ENCODE assay signal across 13 cellular contexts in the genomic region with DNA sequence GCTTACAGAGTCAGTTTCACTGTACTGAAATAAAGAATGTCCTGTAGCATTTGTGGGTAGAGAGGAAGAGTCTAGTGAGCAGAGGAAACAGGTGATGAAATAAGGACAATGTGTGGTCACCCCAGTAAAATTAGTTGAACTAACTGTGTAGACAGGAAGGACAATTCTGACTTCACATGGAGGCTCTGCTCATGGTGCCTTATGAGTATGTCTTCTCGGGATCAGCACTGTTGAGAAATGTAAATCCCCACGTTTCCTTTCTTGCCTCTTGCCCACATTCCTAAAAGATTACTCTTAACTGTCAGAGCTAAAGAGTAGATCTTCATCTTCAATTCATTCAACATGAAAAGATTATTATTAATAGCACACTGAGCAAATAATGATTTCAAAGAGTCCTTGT.
DNase-seq lines count a peak whose midpoint lies in the region; ATAC-seq, FAIRE-seq and TF ChIP-seq lines count a peak whose summit lies in the region.
"Had no signal": no experiment of that assay in that cellular context is flagged by ENCODE, and none has a peak within 500 bp of the region (broad histone marks: within the 10 kb centered on the region; RNA-seq: fewer than 3 reads in every experiment).

No MANE protein-coding gene starts in this region.

- ATAC-seq in SK-N-SH treated with all-trans-retinoic acid at 6 μM for 48 hours = peak; percentile 69
- ATAC-seq: activated CD8-positive, alpha-beta memory T cell treated with anti-CD3 and anti-CD28 coated beads, Interleukin-2, amount 10 ng/mL, durations not matched to agents 7 days and 5 days had no signal

- POLR2A ChIA-PET in MCF 10A (lab: Yijun Ruan, JAX) = interaction anchor here (0.5 to 3.8 kb wide), 4 partner anchors 20 to 183 kb away, joined by 3 to 60 read pairs (median 10); a partner anchor contains a TSS

- TF ChIP-seq POLR2A in breast epithelium (IDR thresholded peaks at IDR 0.05) (no peak), sigmoid colon (IDR thresholded peaks at IDR 0.05) (no peak)

- H3K4me1 ChIP-seq in breast epithelium = no peaks in the 10 kb centered on the region
- H3K4me1 ChIP-seq in sigmoid colon = peaks cover 0 to 13% (median 8%) of the 10 kb centered on the region in 4 donors
- H3K4me1 ChIP-seq: prostate gland had no signal

- peak; percentile 32 for FAIRE-seq in urothelium cell line (lab: Jason Lieb, UNC)

- H3K4me3 ChIP-seq in breast epithelium (no peak overlapping the region), foreskin fibroblast (ENCODE audit: low read depth in 1 of 2, low read length in 2 of 2) (no peak overlapping the region), sigmoid colon (no peak overlapping the region)
- H3K4me3 ChIP-seq: PC-9, prostate gland had no signal

- H3K27ac Mint-ChIP-seq in MCF 10A (ENCODE audit: low read depth, unreplicated experiment) = peak overlapping the region; percentile 87
- H3K27ac Mint-ChIP-seq: activated CD8-positive, alpha-beta memory T cell treated with anti-CD3 and anti-CD28 coated beads, Interleukin-2, amount 10 ng/mL, durations not matched to agents 7 days and 5 days had no signal

- H3K27me3 ChIP-seq in breast epithelium (no peaks in the 10 kb centered on the region), sigmoid colon (no peaks in the 10 kb centered on the region)

- no TSS peak for BruUV-seq in MCF 10A (replicated peaks; lab: Mats Ljungman, UMichigan)

- H3K4me3 Mint-ChIP-seq in MCF 10A (ENCODE audit: unreplicated experiment) = no peak overlapping the region
- H3K4me3 Mint-ChIP-seq: activated CD8-positive, alpha-beta memory T cell treated with anti-CD3 and anti-CD28 coated beads, Interleukin-2, amount 10 ng/mL, durations not matched to agents 7 days and 5 days; central memory CD8-positive, alpha-beta T cell had no signal

- H3K4me1 Mint-ChIP-seq in MCF 10A (ENCODE audit: insufficient read depth, unreplicated experiment) = peaks cover 40% of the 10 kb centered on the region
- H3K4me1 Mint-ChIP-seq: activated CD8-positive, alpha-beta memory T cell treated with anti-CD3 and anti-CD28 coated beads, Interleukin-2, amount 10 ng/mL, durations not matched to agents 7 days and 5 days; central memory CD8-positive, alpha-beta T cell had no signal

- no peak for TF ChIP-seq EP300 in sigmoid colon (IDR thresholded peaks at IDR 0.05)

- no peaks in the 10 kb centered on the region for H3K27me3 Mint-ChIP-seq in MCF 10A (ENCODE audit: insufficient read depth, unreplicated experiment)
- H3K27me3 Mint-ChIP-seq: activated CD8-positive, alpha-beta memory T cell treated with anti-CD3 and anti-CD28 coated beads, Interleukin-2, amount 10 ng/mL, durations not matched to agents 7 days and 5 days; central memory CD8-positive, alpha-beta T cell had no signal

- WGBS in sigmoid colon, 2 donors = 40 to 49% methylated on average over 2 of the region's 2 CpGs

- no peak for TF ChIP-seq CTCF in MCF 10A (IDR thresholded peaks at IDR 0.05; ENCODE audit: unreplicated experiment)
- no peak for TF ChIP-seq CTCF in breast epithelium (IDR thresholded peaks at IDR 0.05)
- no peak for TF ChIP-seq CTCF in foreskin fibroblast (IDR thresholded peaks at IDR 0.05; ENCODE audit: low read depth, low read length)
- no peak for TF ChIP-seq CTCF in sigmoid colon (IDR thresholded peaks at IDR 0.05)

- H3K27ac ChIP-seq in breast epithelium (peak overlapping the region in 1 of 2 donors; percentile 1), sigmoid colon (no peak overlapping the region)
- H3K27ac ChIP-seq: PC-9, prostate gland had no signal

- no peaks in the 10 kb centered on the region for H3K36me3 ChIP-seq in breast epithelium
- H3K36me3 ChIP-seq in sigmoid colon = no peaks in the 10 kb centered on the region
- H3K36me3 ChIP-seq: prostate gland had no signal

- DNase-seq in MCF 10A (ENCODE audit: unreplicated experiment) (peak; percentile 75), breast epithelium (ENCODE audit: low spot score in 2 of 2) (no peak), foreskin fibroblast (peak; percentile 72 to 82), urothelium cell line (ENCODE audit: low spot score) (peak; percentile 38), sigmoid colon (no peak), NCI-H1105 treated with DMSO at 0.1 percent for 48 hours (lab: John Stamatoyannopoulos, UW) (no peak), T-helper 2 cell (no peak)
- DNase-seq: activated CD8-positive, alpha-beta memory T cell treated with anti-CD3 and anti-CD28 coated beads, Interleukin-2, amount 10 ng/mL, durations not matched to agents 7 days and 5 days; NCI-H1105 had no signal

- intact Hi-C loops in MCF 10A (cut with micrococcal nuclease) (loop anchor here (10.0 kb wide), 2 partner anchors 182 to 222 kb away; no protein-coding TSS in a partner anchor), breast epithelium (cut with DNase I; ENCODE audit: low total_unique reads) (no loop called here), sigmoid colon (cut with DNase I) (no loop called here)

- H3K9me3 ChIP-seq in breast epithelium = no peaks in the 10 kb centered on the region
- H3K9me3 ChIP-seq in sigmoid colon = no peaks in the 10 kb centered on the region
- H3K9me3 ChIP-seq: prostate gland had no signal

- CTCF ChIA-PET in MCF 10A (lab: Yijun Ruan, JAX) = no interaction called here

- H3K9me3 Mint-ChIP-seq in MCF 10A (ENCODE audit: unreplicated experiment) = no peaks in the 10 kb centered on the region

- H3K36me3 Mint-ChIP-seq in MCF 10A (ENCODE audit: insufficient read depth, unreplicated experiment) = no peaks in the 10 kb centered on the region
- H3K36me3 Mint-ChIP-seq: activated CD8-positive, alpha-beta memory T cell treated with anti-CD3 and anti-CD28 coated beads, Interleukin-2, amount 10 ng/mL, durations not matched to agents 7 days and 5 days had no signal

TF ChIP-seq in SK-N-SH treated with all-trans-retinoic acid at 6 μM for 48 hours, 23 proteins besides CTCF, POLR2A, EP300 and RAD21 (continues in another document):
- TF ChIP-seq ZNF70 (CRISPR knock-in tag; IDR thresholded peaks at IDR 0.05) = no peak
- TF ChIP-seq ZFP30 (CRISPR knock-in tag; IDR thresholded peaks at IDR 0.05) = no peak
- TF ChIP-seq, protein P1, sequence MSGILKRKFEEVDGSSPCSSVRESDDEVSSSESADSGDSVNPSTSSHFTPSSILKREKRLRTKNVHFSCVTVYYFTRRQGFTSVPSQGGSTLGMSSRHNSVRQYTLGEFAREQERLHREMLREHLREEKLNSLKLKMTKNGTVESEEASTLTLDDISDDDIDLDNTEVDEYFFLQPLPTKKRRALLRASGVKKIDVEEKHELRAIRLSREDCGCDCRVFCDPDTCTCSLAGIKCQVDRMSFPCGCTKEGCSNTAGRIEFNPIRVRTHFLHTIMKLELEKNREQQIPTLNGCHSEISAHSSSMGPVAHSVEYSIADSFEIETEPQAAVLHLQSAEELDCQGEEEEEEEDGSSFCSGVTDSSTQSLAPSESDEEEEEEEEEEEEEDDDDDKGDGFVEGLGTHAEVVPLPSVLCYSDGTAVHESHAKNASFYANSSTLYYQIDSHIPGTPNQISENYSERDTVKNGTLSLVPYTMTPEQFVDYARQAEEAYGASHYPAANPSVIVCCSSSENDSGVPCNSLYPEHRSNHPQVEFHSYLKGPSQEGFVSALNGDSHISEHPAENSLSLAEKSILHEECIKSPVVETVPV (CRISPR knock-in tag; IDR thresholded peaks at IDR 0.05) = no peak
- TF ChIP-seq, protein P2, sequence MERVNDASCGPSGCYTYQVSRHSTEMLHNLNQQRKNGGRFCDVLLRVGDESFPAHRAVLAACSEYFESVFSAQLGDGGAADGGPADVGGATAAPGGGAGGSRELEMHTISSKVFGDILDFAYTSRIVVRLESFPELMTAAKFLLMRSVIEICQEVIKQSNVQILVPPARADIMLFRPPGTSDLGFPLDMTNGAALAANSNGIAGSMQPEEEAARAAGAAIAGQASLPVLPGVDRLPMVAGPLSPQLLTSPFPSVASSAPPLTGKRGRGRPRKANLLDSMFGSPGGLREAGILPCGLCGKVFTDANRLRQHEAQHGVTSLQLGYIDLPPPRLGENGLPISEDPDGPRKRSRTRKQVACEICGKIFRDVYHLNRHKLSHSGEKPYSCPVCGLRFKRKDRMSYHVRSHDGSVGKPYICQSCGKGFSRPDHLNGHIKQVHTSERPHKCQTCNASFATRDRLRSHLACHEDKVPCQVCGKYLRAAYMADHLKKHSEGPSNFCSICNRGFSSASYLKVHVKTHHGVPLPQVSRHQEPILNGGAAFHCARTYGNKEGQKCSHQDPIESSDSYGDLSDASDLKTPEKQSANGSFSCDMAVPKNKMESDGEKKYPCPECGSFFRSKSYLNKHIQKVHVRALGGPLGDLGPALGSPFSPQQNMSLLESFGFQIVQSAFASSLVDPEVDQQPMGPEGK (CRISPR knock-in tag; IDR thresholded peaks at IDR 0.05; ENCODE audit: borderline replicate concordance) = no peak
- no peak for TF ChIP-seq ESRRG (CRISPR knock-in tag; IDR thresholded peaks at IDR 0.05)
- no peak for TF ChIP-seq ZNF565 (CRISPR knock-in tag; conservative IDR thresholded peaks at IDR 0.05; ENCODE audit: low read depth)
- no peak for TF ChIP-seq TOX (CRISPR knock-in tag; IDR thresholded peaks at IDR 0.05; ENCODE audit: borderline replicate concordance)
- no peak for TF ChIP-seq RARB (CRISPR knock-in tag; IDR thresholded peaks at IDR 0.05)
- TF ChIP-seq, protein P3, sequence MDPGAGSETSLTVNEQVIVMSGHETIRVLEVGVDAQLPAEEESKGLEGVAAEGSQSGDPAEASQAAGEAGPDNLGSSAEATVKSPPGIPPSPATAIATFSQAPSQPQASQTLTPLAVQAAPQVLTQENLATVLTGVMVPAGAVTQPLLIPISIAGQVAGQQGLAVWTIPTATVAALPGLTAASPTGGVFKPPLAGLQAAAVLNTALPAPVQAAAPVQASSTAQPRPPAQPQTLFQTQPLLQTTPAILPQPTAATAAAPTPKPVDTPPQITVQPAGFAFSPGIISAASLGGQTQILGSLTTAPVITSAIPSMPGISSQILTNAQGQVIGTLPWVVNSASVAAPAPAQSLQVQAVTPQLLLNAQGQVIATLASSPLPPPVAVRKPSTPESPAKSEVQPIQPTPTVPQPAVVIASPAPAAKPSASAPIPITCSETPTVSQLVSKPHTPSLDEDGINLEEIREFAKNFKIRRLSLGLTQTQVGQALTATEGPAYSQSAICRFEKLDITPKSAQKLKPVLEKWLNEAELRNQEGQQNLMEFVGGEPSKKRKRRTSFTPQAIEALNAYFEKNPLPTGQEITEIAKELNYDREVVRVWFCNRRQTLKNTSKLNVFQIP (CRISPR knock-in tag; IDR thresholded peaks at IDR 0.05; ENCODE audit: borderline replicate concordance, low read depth) = no peak
- TF ChIP-seq SNAI2 (CRISPR knock-in tag; IDR thresholded peaks at IDR 0.05) = no peak
- TF ChIP-seq ZC3H10 (CRISPR knock-in tag; IDR thresholded peaks at IDR 0.05) = no peak
- no peak for TF ChIP-seq TCF4 (CRISPR knock-in tag; IDR thresholded peaks at IDR 0.05; ENCODE audit: borderline replicate concordance)
- no peak for TF ChIP-seq ISL1 (CRISPR knock-in tag; IDR thresholded peaks at IDR 0.05)
- TF ChIP-seq ZFP3 (CRISPR knock-in tag; IDR thresholded peaks at IDR 0.05) = no peak
- no peak for TF ChIP-seq ZNF8 (CRISPR knock-in tag; IDR thresholded peaks at IDR 0.05)

Comparison
In these comparisons a context has a peak if more than half of its experiments do, and no peak if none do; other contexts are left out.
1. DNase-seq: peak in MCF 10A (single experiment), foreskin fibroblast (2 of 2) and urothelium cell line (single experiment); none in breast epithelium (0 of 2), sigmoid colon (single experiment), NCI-H1105 treated with DMSO at 0.1 percent for 48 hours (single experiment) and T-helper 2 cell (0 of 5).